1 cellular context compared by ENCODE assay signal in the genomic region with DNA sequence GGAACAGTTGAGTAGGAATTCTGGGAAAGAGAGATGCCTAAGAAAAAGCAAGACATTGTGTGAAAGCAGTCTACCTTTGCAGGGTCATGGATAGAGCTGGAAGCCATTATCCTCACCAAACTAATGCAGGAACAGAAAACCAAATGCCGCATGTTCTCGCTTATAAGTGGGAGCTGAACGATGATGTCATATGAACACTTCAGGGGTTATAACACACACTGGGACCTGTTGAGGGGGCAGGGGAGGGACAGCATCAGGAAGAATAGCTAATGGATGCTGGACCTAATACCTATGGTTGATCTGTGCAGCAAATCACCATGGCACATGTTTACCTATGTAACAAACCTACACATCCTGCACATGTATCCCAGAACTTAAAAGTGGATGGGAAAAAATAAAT.
TF ChIP-seq lines count a peak whose summit lies in the region.

No MANE protein-coding gene starts in this region.

TF ChIP-seq in HEK293, 187 proteins besides CTCF, POLR2A, EP300 and RAD21 (continued from another document):
- TF ChIP-seq, protein P1, sequence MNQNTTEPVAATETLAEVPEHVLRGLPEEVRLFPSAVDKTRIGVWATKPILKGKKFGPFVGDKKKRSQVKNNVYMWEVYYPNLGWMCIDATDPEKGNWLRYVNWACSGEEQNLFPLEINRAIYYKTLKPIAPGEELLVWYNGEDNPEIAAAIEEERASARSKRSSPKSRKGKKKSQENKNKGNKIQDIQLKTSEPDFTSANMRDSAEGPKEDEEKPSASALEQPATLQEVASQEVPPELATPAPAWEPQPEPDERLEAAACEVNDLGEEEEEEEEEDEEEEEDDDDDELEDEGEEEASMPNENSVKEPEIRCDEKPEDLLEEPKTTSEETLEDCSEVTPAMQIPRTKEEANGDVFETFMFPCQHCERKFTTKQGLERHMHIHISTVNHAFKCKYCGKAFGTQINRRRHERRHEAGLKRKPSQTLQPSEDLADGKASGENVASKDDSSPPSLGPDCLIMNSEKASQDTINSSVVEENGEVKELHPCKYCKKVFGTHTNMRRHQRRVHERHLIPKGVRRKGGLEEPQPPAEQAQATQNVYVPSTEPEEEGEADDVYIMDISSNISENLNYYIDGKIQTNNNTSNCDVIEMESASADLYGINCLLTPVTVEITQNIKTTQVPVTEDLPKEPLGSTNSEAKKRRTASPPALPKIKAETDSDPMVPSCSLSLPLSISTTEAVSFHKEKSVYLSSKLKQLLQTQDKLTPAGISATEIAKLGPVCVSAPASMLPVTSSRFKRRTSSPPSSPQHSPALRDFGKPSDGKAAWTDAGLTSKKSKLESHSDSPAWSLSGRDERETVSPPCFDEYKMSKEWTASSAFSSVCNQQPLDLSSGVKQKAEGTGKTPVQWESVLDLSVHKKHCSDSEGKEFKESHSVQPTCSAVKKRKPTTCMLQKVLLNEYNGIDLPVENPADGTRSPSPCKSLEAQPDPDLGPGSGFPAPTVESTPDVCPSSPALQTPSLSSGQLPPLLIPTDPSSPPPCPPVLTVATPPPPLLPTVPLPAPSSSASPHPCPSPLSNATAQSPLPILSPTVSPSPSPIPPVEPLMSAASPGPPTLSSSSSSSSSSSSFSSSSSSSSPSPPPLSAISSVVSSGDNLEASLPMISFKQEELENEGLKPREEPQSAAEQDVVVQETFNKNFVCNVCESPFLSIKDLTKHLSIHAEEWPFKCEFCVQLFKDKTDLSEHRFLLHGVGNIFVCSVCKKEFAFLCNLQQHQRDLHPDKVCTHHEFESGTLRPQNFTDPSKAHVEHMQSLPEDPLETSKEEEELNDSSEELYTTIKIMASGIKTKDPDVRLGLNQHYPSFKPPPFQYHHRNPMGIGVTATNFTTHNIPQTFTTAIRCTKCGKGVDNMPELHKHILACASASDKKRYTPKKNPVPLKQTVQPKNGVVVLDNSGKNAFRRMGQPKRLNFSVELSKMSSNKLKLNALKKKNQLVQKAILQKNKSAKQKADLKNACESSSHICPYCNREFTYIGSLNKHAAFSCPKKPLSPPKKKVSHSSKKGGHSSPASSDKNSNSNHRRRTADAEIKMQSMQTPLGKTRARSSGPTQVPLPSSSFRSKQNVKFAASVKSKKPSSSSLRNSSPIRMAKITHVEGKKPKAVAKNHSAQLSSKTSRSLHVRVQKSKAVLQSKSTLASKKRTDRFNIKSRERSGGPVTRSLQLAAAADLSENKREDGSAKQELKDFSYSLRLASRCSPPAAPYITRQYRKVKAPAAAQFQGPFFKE (tag by site-specific recombination; IDR thresholded peaks at IDR 0.05; ENCODE audit: borderline replicate concordance) = no peak
- no peak for TF ChIP-seq ZNF2 (tag by site-specific recombination; IDR thresholded peaks at IDR 0.05)
- TF ChIP-seq, protein P2, sequence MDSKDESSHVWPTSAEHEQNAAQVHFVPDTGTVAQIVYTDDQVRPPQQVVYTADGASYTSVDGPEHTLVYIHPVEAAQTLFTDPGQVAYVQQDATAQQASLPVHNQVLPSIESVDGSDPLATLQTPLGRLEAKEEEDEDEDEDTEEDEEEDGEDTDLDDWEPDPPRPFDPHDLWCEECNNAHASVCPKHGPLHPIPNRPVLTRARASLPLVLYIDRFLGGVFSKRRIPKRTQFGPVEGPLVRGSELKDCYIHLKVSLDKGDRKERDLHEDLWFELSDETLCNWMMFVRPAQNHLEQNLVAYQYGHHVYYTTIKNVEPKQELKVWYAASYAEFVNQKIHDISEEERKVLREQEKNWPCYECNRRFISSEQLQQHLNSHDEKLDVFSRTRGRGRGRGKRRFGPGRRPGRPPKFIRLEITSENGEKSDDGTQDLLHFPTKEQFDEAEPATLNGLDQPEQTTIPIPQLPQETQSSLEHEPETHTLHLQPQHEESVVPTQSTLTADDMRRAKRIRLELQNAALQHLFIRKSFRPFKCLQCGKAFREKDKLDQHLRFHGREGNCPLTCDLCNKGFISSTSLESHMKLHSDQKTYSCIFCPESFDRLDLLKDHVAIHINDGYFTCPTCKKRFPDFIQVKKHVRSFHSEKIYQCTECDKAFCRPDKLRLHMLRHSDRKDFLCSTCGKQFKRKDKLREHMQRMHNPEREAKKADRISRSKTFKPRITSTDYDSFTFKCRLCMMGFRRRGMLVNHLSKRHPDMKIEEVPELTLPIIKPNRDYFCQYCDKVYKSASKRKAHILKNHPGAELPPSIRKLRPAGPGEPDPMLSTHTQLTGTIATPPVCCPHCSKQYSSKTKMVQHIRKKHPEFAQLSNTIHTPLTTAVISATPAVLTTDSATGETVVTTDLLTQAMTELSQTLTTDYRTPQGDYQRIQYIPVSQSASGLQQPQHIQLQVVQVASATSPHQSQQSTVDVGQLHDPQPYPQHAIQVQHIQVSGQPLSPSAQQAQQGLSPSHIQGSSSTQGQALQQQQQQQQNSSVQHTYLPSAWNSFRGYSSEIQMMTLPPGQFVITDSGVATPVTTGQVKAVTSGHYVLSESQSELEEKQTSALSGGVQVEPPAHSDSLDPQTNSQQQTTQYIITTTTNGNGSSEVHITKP (tag by site-specific recombination; IDR thresholded peaks at IDR 0.05) = no peak
- TF ChIP-seq, protein P3, sequence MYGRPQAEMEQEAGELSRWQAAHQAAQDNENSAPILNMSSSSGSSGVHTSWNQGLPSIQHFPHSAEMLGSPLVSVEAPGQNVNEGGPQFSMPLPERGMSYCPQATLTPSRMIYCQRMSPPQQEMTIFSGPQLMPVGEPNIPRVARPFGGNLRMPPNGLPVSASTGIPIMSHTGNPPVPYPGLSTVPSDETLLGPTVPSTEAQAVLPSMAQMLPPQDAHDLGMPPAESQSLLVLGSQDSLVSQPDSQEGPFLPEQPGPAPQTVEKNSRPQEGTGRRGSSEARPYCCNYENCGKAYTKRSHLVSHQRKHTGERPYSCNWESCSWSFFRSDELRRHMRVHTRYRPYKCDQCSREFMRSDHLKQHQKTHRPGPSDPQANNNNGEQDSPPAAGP (tag by site-specific recombination; IDR thresholded peaks at IDR 0.05) = no peak
- TF ChIP-seq, protein P4, sequence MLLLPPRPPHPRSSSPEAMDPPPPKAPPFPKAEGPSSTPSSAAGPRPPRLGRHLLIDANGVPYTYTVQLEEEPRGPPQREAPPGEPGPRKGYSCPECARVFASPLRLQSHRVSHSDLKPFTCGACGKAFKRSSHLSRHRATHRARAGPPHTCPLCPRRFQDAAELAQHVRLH (tag by site-specific recombination; IDR thresholded peaks at IDR 0.05) = no peak
- no peak for TF ChIP-seq MEIS1 (CRISPR knock-in tag; IDR thresholded peaks at IDR 0.05; ENCODE audit: borderline replicate concordance)
